In genomic region chr5:169164481-169164925, GRCh38 we compare ENCODE assay signal across 11 cellular contexts.
A peak's percentile ranks its signal among the peaks of the same experiment; 100 is the strongest.
DNase-seq lines count a peak whose midpoint lies in the region; ATAC-seq and TF ChIP-seq lines count a peak whose summit lies in the region.
"Had no signal": no experiment of that assay in that cellular context is flagged by ENCODE, and none has a peak within 500 bp of the region (broad histone marks: within the 10 kb centered on the region; RNA-seq: fewer than 3 reads in every experiment).

No MANE protein-coding gene starts in this region.

- CTCF ChIA-PET in mammary epithelial cell (lab: Charles Lee; ENCODE audit: low non-redundant PET), result interaction anchor here (0.6 kb wide), 1 partner anchor 137 kb away, joined by 4 read pairs; no protein-coding TSS in a partner anchor

- H4K20me1 ChIP-seq in mammary epithelial cell (ENCODE audit: insufficient read depth, low read length), result no peaks in the 10 kb centered on the region

- peak; percentile 97 for DNase-seq in mammary epithelial cell
- peak; percentile 33 for DNase-seq in iPS DF 19.7 (ENCODE audit: low read depth, low spot score)
- DNase-seq in tibial artery, result peak in 1 of 2 donors; percentile 82
- DNase-seq in OCI-M2 (lab: John Stamatoyannopoulos, UW; ENCODE audit: unreplicated experiment), result no peak
- DNase-seq in medulla oblongata (ENCODE audit: extremely low spot score), result no peak
- DNase-seq in T-helper 9 cell, result no peak
- DNase-seq: activated CD4-positive, CD25-positive, alpha-beta regulatory T cell treated with anti-CD3 and anti-CD28 coated beads, Interleukin-2, amount 50 U/mL, for 72 hours; NCI-H345; stimulated activated naive CD4-positive, alpha-beta T cell treated with Interleukin-2 at 50 U/mL for 16 hours had no signal

- H3K36me3 ChIP-seq in HUES48 (ENCODE audit: control insufficient read depth, insufficient read depth, low read length) (no peaks in the 10 kb centered on the region), mammary epithelial cell (ENCODE audit: insufficient read depth, low read length) (no peaks in the 10 kb centered on the region), tibial artery (no peaks in the 10 kb centered on the region)

- intact Hi-C loops in mammary epithelial cell (cut with micrococcal nuclease) (loop anchor here (1.0 to 5.0 kb wide), 2 partner anchors 104 to 188 kb away; no protein-coding TSS in a partner anchor), tibial artery (cut with DNase I; ENCODE audit: low total_unique reads) (no loop called here)

- no TSS peak for BruUV-seq in mammary epithelial cell (replicated peaks; lab: Mats Ljungman, UMichigan)

- H3K27ac ChIP-seq in HUES48 (ENCODE audit: low read depth, low read length) (peak overlapping the region; percentile 86), mammary epithelial cell (ENCODE audit: insufficient read depth, low read depth, low read length) (peak overlapping the region; percentile 97), tibial artery (peak overlapping the region; percentile 31 to 48)

- H3K9ac ChIP-seq in HUES48 (ENCODE audit: low read depth, low read length), result no peak overlapping the region
- peak overlapping the region; percentile 79 for H3K9ac ChIP-seq in mammary epithelial cell (ENCODE audit: insufficient read depth, low read length)

- dilution Hi-C loops in mammary epithelial cell (cut with HindIII; ENCODE audit: low sequenced_read_pairs), result no loop called here

- peak overlapping the region; percentile 63 for H3K4me2 ChIP-seq in mammary epithelial cell (ENCODE audit: insufficient read depth, low read depth, low read length)

- peaks cover 5% of the 10 kb centered on the region; the same call in 1 of the 2 replicates for H3K4me1 ChIP-seq in HUES48 (ENCODE audit: control insufficient read depth, insufficient read depth, low read length)
- peaks cover 65% of the 10 kb centered on the region for H3K4me1 ChIP-seq in mammary epithelial cell (ENCODE audit: insufficient read depth, low read length)
- peaks cover 0 to 66% (median 47%) of the 10 kb centered on the region in 4 donors for H3K4me1 ChIP-seq in tibial artery

- peak overlapping the region; percentile 34 for H2AFZ ChIP-seq in mammary epithelial cell (ENCODE audit: low read depth, low read length)

- in situ Hi-C loops in mammary epithelial cell (cut with MboI; ENCODE audit: low sequenced_read_pairs in 2 of 2), result no loop called here

- TF ChIP-seq CTCF in mammary epithelial cell (conservative IDR thresholded peaks at IDR 0.05 in 1 of 2, IDR thresholded peaks at IDR 0.05 in 1 of 2; ENCODE audit: extremely low read depth in 1 of 2, insufficient read depth in 1 of 2, low read depth in 1 of 2, low read length in 2 of 2) (peak; percentile 14 to 22), tibial artery (IDR thresholded peaks at IDR 0.05) (no peak)

- H3K27me3 ChIP-seq in HUES48 (ENCODE audit: control insufficient read depth, insufficient read depth, low read length), result no peaks in the 10 kb centered on the region
- H3K27me3 ChIP-seq in mammary epithelial cell (ENCODE audit: insufficient read depth, low read length), result no peaks in the 10 kb centered on the region
- H3K27me3 ChIP-seq in tibial artery, result no peaks in the 10 kb centered on the region

- WGBS in mammary epithelial cell (ENCODE audit: low coverage, missing lambda C conversion rate), result 0% methylated on average over 6 of the region's 6 CpGs

- H3K79me2 ChIP-seq in mammary epithelial cell (ENCODE audit: insufficient read depth, low read length), result peaks cover 3% of the 10 kb centered on the region

- H3K4me3 ChIP-seq in HUES48 (ENCODE audit: low read depth, low read length), result no peak overlapping the region
- no peak overlapping the region for H3K4me3 ChIP-seq in mammary epithelial cell (replicated peaks in 1 of 3; ENCODE audit: insufficient read depth in 1 of 3, low read depth in 2 of 3, low read length in 3 of 3)
- H3K4me3 ChIP-seq in tibial artery, result no peak overlapping the region

- ATAC-seq in GM21723 (IDR thresholded peaks at IDR 0.05; ENCODE audit: unreplicated experiment), result no peak

- H3K9me3 ChIP-seq in HUES48 (ENCODE audit: control insufficient read depth, insufficient read depth, low read length) (no peaks in the 10 kb centered on the region), mammary epithelial cell (replicated peaks; ENCODE audit: insufficient read depth, low read length) (no peaks in the 10 kb centered on the region), tibial artery (peaks cover 0 to under 1% (median 0%) of the 10 kb centered on the region in 3 donors)

Comparison
In these comparisons a context has a peak if more than half of its experiments do, and no peak if none do; other contexts are left out.
1. H3K27ac ChIP-seq: peak in every context shown above with its lines; median percentile 97 in mammary epithelial cell; 86 in HUES48; 40 in tibial artery.
2. DNase-seq: peak in mammary epithelial cell (single experiment) and iPS DF 19.7 (single experiment); none in OCI-M2 (single experiment), medulla oblongata (single experiment) and T-helper 9 cell (single experiment).
3. CTCF ChIP-seq: peak in mammary epithelial cell (2 of 2); none in tibial artery (0 of 2).